ENCODE assay signal across 9 cellular contexts in the genomic region with DNA sequence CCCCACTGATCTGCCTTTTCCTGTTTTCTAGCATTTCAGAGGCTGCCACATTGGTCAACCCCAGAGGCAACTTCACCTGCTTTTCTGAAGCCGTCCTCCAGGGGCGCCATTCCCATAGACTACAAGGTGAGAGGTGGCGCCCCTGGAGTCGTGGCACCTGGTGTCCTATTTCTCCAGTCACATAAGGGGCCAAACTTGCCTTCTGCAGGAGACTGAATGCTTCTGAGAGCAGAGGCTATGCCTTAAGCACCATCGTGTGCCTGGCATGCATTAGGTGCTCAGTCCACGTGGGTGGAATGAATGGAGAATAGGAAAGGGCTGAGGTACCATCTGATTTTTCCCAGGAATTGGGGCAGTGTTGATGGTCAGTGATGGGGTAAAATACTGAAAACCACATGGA.
A peak's percentile ranks its signal among the peaks of the same experiment; 100 is the strongest.
DNase-seq lines count a peak whose midpoint lies in the region; ATAC-seq and TF ChIP-seq lines count a peak whose summit lies in the region.
"Had no signal": no experiment of that assay in that cellular context is flagged by ENCODE, and none has a peak within 500 bp of the region (broad histone marks: within the 10 kb centered on the region; RNA-seq: fewer than 3 reads in every experiment).

No MANE protein-coding gene starts in this region.

- H3K36me3 ChIP-seq in neural cell (ENCODE audit: insufficient read depth, low read length), result no peaks in the 10 kb centered on the region
- H3K36me3 ChIP-seq: BLaER1 had no signal

- H3K4me1 Mint-ChIP-seq in activated T-helper 17 cell treated with anti-CD3 and anti-CD28 coated beads, Interleukin-2, amount 50 U/mL, for 72 hours, result no peaks in the 10 kb centered on the region
- H3K4me1 Mint-ChIP-seq in immature natural killer cell, result no peaks in the 10 kb centered on the region

- H3K9me2 ChIP-seq in neural cell (ENCODE audit: insufficient read depth, low read length), result no peaks in the 10 kb centered on the region

- H3K9me3 Mint-ChIP-seq in activated T-helper 17 cell treated with anti-CD3 and anti-CD28 coated beads, Interleukin-2, amount 50 U/mL, for 72 hours, result peaks cover 3% of the 10 kb centered on the region
- no peaks in the 10 kb centered on the region for H3K9me3 Mint-ChIP-seq in immature natural killer cell

- H3K9me3 ChIP-seq in neural cell (ENCODE audit: low read length), result no peaks in the 10 kb centered on the region

- DNase-seq in NCI-H146 (lab: John Stamatoyannopoulos, UW) (peak; percentile 14), NCI-H146 treated with DMSO at 0.1 percent for 48 hours (lab: John Stamatoyannopoulos, UW; ENCODE audit: unreplicated experiment) (no peak), HEK293T (ENCODE audit: extremely low spot score) (peak; percentile 63), NCI-H345 treated with DMSO at 0.1 percent for 48 hours (lab: John Stamatoyannopoulos, UW; ENCODE audit: unreplicated experiment) (no peak), immature natural killer cell (no peak)
- peak; percentile 73 for DNase-seq in activated CD8-positive, alpha-beta memory T cell treated with anti-CD3 and anti-CD28 coated beads, Interleukin-2, amount 50 U/mL, for 48 hours

- no peak overlapping the region for H3K27ac ChIP-seq in neural cell (ENCODE audit: low read length)
- H3K27ac ChIP-seq: BLaER1 had no signal

- no peak for ATAC-seq in activated T-helper 17 cell treated with anti-CD3 and anti-CD28 coated beads, Interleukin-2, amount 50 U/mL, for 72 hours (replicated peaks)

- H3K79me2 ChIP-seq in neural cell (replicated peaks; ENCODE audit: insufficient read depth, low read length), result no peaks in the 10 kb centered on the region

- H3K27me3 ChIP-seq in neural cell (ENCODE audit: insufficient read depth, low read depth, low read length), result no peaks in the 10 kb centered on the region
- H3K27me3 ChIP-seq: BLaER1 had no signal

- H3K4me3 Mint-ChIP-seq in activated T-helper 17 cell treated with anti-CD3 and anti-CD28 coated beads, Interleukin-2, amount 50 U/mL, for 72 hours, result no peak overlapping the region
- H3K4me3 Mint-ChIP-seq in immature natural killer cell, result no peak overlapping the region

- no peak overlapping the region for H3K4me2 ChIP-seq in neural cell (ENCODE audit: low read length)
- H3K4me2 ChIP-seq: BLaER1 had no signal

- no peak for TF ChIP-seq RAD21 in neural cell (conservative IDR thresholded peaks at IDR 0.05)

- H3K4me3 ChIP-seq in neural cell (ENCODE audit: low read length), result no peak overlapping the region
- H3K4me3 ChIP-seq: BLaER1 had no signal

- H2AFZ ChIP-seq in neural cell (ENCODE audit: low read depth, low read length), result no peak overlapping the region

- POLR2A ChIA-PET in HEK293T (lab: Yijun Ruan, JAX), result no interaction called here

- CTCF ChIA-PET in HEK293T (lab: Yijun Ruan, JAX), result interaction anchor here (0.7 to 1.3 kb wide), 3 partner anchors 8 to 57 kb away, joined by 4 to 8 read pairs (median 4); no protein-coding TSS in a partner anchor

- H3K9ac ChIP-seq in neural cell (ENCODE audit: low read length), result no peak overlapping the region
- H3K9ac ChIP-seq: BLaER1 had no signal

- no peaks in the 10 kb centered on the region for H4K20me1 ChIP-seq in neural cell (ENCODE audit: insufficient read depth)
- H4K20me1 ChIP-seq: BLaER1 had no signal

- H3F3A ChIP-seq in neural cell (ENCODE audit: insufficient read depth, low read length, poor library complexity, severe bottlenecking), result no peaks in the 10 kb centered on the region

- H3K36me3 Mint-ChIP-seq in activated T-helper 17 cell treated with anti-CD3 and anti-CD28 coated beads, Interleukin-2, amount 50 U/mL, for 72 hours (ENCODE audit: low read depth), result no peaks in the 10 kb centered on the region
- H3K36me3 Mint-ChIP-seq in immature natural killer cell, result no peaks in the 10 kb centered on the region

- no peak overlapping the region for H3K27ac Mint-ChIP-seq in activated T-helper 17 cell treated with anti-CD3 and anti-CD28 coated beads, Interleukin-2, amount 50 U/mL, for 72 hours
- H3K27ac Mint-ChIP-seq in immature natural killer cell, result no peak overlapping the region

- TF ChIP-seq CTCF in neural cell (IDR thresholded peaks at IDR 0.05; ENCODE audit: poor library complexity, severe bottlenecking), result peak; percentile 42

- TF ChIP-seq EP300 in neural cell (conservative IDR thresholded peaks at IDR 0.05; ENCODE audit: poor library complexity, severe bottlenecking), result no peak

- H3K27me3 Mint-ChIP-seq in activated T-helper 17 cell treated with anti-CD3 and anti-CD28 coated beads, Interleukin-2, amount 50 U/mL, for 72 hours, result peaks cover 31% of the 10 kb centered on the region
- H3K27me3 Mint-ChIP-seq in immature natural killer cell (ENCODE audit: low read depth in 3 of 3), result peaks cover 0 to 29% (median 7%) of the 10 kb centered on the region in 3 donors

TF ChIP-seq in HEK293T, 16 proteins besides CTCF, POLR2A, EP300 and RAD21:
- TF ChIP-seq FOXK2 (IDR thresholded peaks at IDR 0.05) (no peak), FOXM1 (IDR thresholded peaks at IDR 0.05; ENCODE audit: borderline replicate concordance) (no peak), NFRKB (IDR thresholded peaks at IDR 0.05) (no peak), BHLHE40 (IDR thresholded peaks at IDR 0.05; ENCODE audit: borderline replicate concordance) (no peak), HDGF (IDR thresholded peaks at IDR 0.05; ENCODE audit: borderline replicate concordance) (no peak), ARNT (IDR thresholded peaks at IDR 0.05) (no peak), FOXA1 (IDR thresholded peaks at IDR 0.05) (no peak), LEF1 (IDR thresholded peaks at IDR 0.05; ENCODE audit: borderline replicate concordance) (no peak), SUZ12 (IDR thresholded peaks at IDR 0.05) (no peak), ZNF384 (IDR thresholded peaks at IDR 0.05) (no peak), SP1 (IDR thresholded peaks at IDR 0.05) (no peak), ELF4 (IDR thresholded peaks at IDR 0.05) (no peak), CTBP1 (IDR thresholded peaks at IDR 0.05; ENCODE audit: borderline replicate concordance) (no peak)
- TF ChIP-seq, protein P1, sequence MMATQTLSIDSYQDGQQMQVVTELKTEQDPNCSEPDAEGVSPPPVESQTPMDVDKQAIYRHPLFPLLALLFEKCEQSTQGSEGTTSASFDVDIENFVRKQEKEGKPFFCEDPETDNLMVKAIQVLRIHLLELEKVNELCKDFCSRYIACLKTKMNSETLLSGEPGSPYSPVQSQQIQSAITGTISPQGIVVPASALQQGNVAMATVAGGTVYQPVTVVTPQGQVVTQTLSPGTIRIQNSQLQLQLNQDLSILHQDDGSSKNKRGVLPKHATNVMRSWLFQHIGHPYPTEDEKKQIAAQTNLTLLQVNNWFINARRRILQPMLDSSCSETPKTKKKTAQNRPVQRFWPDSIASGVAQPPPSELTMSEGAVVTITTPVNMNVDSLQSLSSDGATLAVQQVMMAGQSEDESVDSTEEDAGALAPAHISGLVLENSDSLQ (IDR thresholded peaks at IDR 0.05), result no peak

TF ChIP-seq in neural cell, 6 proteins besides CTCF, POLR2A, EP300 and RAD21:
- TF ChIP-seq MXI1 (conservative IDR thresholded peaks at IDR 0.05; ENCODE audit: poor library complexity, severe bottlenecking) (no peak), EZH2 (IDR thresholded peaks at IDR 0.05; ENCODE audit: borderline replicate concordance, insufficient read depth, low read length, poor library complexity, severe bottlenecking) (no peak), POLR2AphosphoS5 (IDR thresholded peaks at IDR 0.05) (no peak), SMC3 (conservative IDR thresholded peaks at IDR 0.05; ENCODE audit: poor library complexity) (no peak), TAF1 (IDR thresholded peaks at IDR 0.05; ENCODE audit: low read depth) (no peak)
- TF ChIP-seq, protein P2, sequence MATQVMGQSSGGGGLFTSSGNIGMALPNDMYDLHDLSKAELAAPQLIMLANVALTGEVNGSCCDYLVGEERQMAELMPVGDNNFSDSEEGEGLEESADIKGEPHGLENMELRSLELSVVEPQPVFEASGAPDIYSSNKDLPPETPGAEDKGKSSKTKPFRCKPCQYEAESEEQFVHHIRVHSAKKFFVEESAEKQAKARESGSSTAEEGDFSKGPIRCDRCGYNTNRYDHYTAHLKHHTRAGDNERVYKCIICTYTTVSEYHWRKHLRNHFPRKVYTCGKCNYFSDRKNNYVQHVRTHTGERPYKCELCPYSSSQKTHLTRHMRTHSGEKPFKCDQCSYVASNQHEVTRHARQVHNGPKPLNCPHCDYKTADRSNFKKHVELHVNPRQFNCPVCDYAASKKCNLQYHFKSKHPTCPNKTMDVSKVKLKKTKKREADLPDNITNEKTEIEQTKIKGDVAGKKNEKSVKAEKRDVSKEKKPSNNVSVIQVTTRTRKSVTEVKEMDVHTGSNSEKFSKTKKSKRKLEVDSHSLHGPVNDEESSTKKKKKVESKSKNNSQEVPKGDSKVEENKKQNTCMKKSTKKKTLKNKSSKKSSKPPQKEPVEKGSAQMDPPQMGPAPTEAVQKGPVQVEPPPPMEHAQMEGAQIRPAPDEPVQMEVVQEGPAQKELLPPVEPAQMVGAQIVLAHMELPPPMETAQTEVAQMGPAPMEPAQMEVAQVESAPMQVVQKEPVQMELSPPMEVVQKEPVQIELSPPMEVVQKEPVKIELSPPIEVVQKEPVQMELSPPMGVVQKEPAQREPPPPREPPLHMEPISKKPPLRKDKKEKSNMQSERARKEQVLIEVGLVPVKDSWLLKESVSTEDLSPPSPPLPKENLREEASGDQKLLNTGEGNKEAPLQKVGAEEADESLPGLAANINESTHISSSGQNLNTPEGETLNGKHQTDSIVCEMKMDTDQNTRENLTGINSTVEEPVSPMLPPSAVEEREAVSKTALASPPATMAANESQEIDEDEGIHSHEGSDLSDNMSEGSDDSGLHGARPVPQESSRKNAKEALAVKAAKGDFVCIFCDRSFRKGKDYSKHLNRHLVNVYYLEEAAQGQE (IDR thresholded peaks at IDR 0.05; ENCODE audit: borderline replicate concordance), result no peak

Comparison
In these comparisons a context has a peak if more than half of its experiments do, and no peak if none do; other contexts are left out.
1. DNase-seq: peak in NCI-H146 (single experiment), HEK293T (single experiment) and activated CD8-positive, alpha-beta memory T cell treated with anti-CD3 and anti-CD28 coated beads, Interleukin-2, amount 50 U/mL, for 48 hours (single experiment); none in NCI-H146 treated with DMSO at 0.1 percent for 48 hours (single experiment), NCI-H345 treated with DMSO at 0.1 percent for 48 hours (single experiment) and immature natural killer cell (0 of 3).